Comparison of ENCODE assay signal across 22 cellular contexts in the genomic region with DNA sequence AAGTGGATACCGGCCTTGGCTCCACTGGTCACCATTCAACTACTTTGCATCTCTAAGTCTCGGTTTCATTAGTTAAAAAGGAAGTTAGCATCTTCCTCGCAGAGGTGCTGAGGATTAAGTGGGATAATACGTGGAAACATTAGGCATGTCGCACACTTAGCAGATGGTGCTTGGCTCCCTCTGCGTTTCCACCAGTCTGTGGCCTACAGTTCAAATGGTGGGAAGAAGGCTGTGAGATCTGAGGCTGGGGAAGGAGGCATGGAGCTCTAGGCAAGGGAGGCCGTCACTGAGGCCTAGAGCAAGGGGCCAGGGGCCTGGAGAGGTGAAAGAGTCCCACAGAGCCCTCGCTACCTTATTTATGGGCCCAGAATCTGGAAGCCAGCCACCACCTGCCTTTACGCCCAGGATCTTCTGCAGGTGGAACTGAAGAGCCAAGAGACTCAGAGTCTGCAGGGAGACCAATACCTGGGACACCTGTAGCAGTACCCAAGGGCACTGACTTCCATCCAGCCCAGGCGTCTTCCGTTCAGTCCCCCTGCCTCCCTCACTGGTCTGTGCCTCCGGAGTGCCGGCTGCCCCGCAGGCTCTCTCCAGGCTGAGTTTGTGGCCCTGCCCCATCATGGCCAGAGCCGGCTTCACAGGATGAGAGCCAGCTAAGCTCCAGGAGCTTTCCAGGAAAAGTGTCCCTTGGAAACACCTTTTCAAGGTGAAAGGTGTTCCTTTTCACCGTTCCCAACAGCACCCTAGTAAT.
"Had no signal": no experiment of that assay in that cellular context is flagged by ENCODE, and none has a peak within 500 bp of the region (broad histone marks: within the 10 kb centered on the region; RNA-seq: fewer than 3 reads in every experiment).

No MANE protein-coding gene starts in this region.

- DNase-seq: activated CD4-positive, alpha-beta T cell treated with anti-CD3 and anti-CD28 coated beads, Interleukin-2, amount 50 U/mL, for 4 hours; activated CD8-positive, alpha-beta memory T cell treated with anti-CD3 and anti-CD28 coated beads, Interleukin-2, amount 50 U/mL, for 48 hours; activated effector memory CD4-positive, alpha-beta T cell treated with Interleukin-2 at 50 U/mL for 16 hours; activated naive CD4-positive, alpha-beta T cell treated with anti-CD3 and anti-CD28 coated beads for 36 hours; activated naive CD8-positive, alpha-beta T cell treated with anti-CD3 and anti-CD28 coated beads, Interleukin-2, amount 10 ng/mL, durations not matched to agents 7 days and 5 days; activated T-cell treated with anti-CD3 and anti-CD28 coated beads, Interleukin-2, amount 50 U/mL, for 72 hours; amniotic stem cell; colonic mucosa; dorsolateral prefrontal cortex; esophagus squamous epithelium; gastrocnemius medialis; hypothalamus; lower lobe of right lung; mesendoderm; naive thymus-derived CD4-positive, alpha-beta T cell; stimulated activated CD4-positive, alpha-beta T cell treated with anti-CD3 and anti-CD28 coated beads, Interleukin-2, amount 100 ng/mL, for 48 hours; stimulated activated CD8-positive, alpha-beta memory T cell treated with anti-CD3 and anti-CD28 coated beads, Interleukin-4, amount 100 ng/mL, for 48 hours; stimulated activated naive CD4-positive, alpha-beta T cell; testis had no signal

- ATAC-seq: activated T-cell treated with anti-CD3 and anti-CD28 coated beads, Interleukin-2, amount 50 U/mL, for 72 hours; gastrocnemius medialis; lower lobe of right lung; naive thymus-derived CD4-positive, alpha-beta T cell had no signal

- H3K36me3 ChIP-seq: breast epithelium, colonic mucosa, esophagus squamous epithelium, gastrocnemius medialis, lower lobe of right lung, neural progenitor cell, vagina had no signal

- H3K4me3 ChIP-seq: breast epithelium, colonic mucosa, dorsolateral prefrontal cortex, esophagus squamous epithelium, gastrocnemius medialis, lower lobe of right lung, neural progenitor cell, testis, vagina had no signal

- H3K27ac ChIP-seq: breast epithelium, colonic mucosa, dorsolateral prefrontal cortex, esophagus squamous epithelium, gastrocnemius medialis, lower lobe of right lung, neural progenitor cell, testis, vagina had no signal

- H3K27me3 ChIP-seq: breast epithelium, colonic mucosa, dorsolateral prefrontal cortex, gastrocnemius medialis, neural progenitor cell, testis, vagina had no signal

- H3K9me3 ChIP-seq: breast epithelium, colonic mucosa, esophagus squamous epithelium, gastrocnemius medialis, lower lobe of right lung, testis, vagina had no signal

- H3K4me1 ChIP-seq: breast epithelium, colonic mucosa, neural progenitor cell had no signal
